Comparison of ENCODE assay signal across 2 cellular contexts in genomic region chr16:64659863-64660262, GRCh38.
TF ChIP-seq lines count a peak whose summit lies in the region.

No MANE protein-coding gene starts in this region.

TF ChIP-seq in SK-N-SH, 30 proteins besides CTCF, POLR2A, EP300 and RAD21 (continued from another document):
- no peak for TF ChIP-seq MAX (IDR thresholded peaks at IDR 0.05; ENCODE audit: low read depth)
- TF ChIP-seq YY1 (IDR thresholded peaks at IDR 0.05; ENCODE audit: low read depth): no peak
- TF ChIP-seq ELF1 (IDR thresholded peaks at IDR 0.05): no peak
- TF ChIP-seq SMC3 (IDR thresholded peaks at IDR 0.05; ENCODE audit: low read depth, low read length): no peak
- peak; percentile 45; the same call in 1 of the 2 replicates for TF ChIP-seq POLR2AphosphoS5 (IDR thresholded peaks at IDR 0.05; ENCODE audit: low read depth, low read length)
- no peak for TF ChIP-seq FOXM1 (IDR thresholded peaks at IDR 0.05; ENCODE audit: low read depth)
- no peak for TF ChIP-seq EZH2phosphoT487 (IDR thresholded peaks at IDR 0.05; ENCODE audit: borderline replicate concordance, low read depth)
- peak; percentile 21; the same call in 1 of the 2 replicates for TF ChIP-seq FOSL2 (IDR thresholded peaks at IDR 0.05; ENCODE audit: borderline replicate concordance, low read depth)
- no peak for TF ChIP-seq MEF2A (IDR thresholded peaks at IDR 0.05; ENCODE audit: borderline replicate concordance, low read depth)
- no peak for TF ChIP-seq GABPA (IDR thresholded peaks at IDR 0.05; ENCODE audit: low read depth)
- TF ChIP-seq TAF1 (IDR thresholded peaks at IDR 0.05; ENCODE audit: borderline replicate concordance, low read depth, low read length): no peak
- peak; percentile 90 for TF ChIP-seq PBX3 (IDR thresholded peaks at IDR 0.05)
- no peak for TF ChIP-seq ZBTB33 (IDR thresholded peaks at IDR 0.05; ENCODE audit: borderline replicate concordance, low read depth)
- no peak for TF ChIP-seq RFX5 (IDR thresholded peaks at IDR 0.05; ENCODE audit: low read length)
- no peak for TF ChIP-seq SIN3A (IDR thresholded peaks at IDR 0.05; ENCODE audit: borderline replicate concordance, low read depth, low read length)
- peak; percentile 93 for TF ChIP-seq TCF12 (IDR thresholded peaks at IDR 0.05)

TF ChIP-seq in SK-N-SH treated with all-trans-retinoic acid at 6 μM for 48 hours, 23 proteins besides CTCF, POLR2A, EP300 and RAD21 (continued from another document):
- TF ChIP-seq TSHZ2 (CRISPR knock-in tag; IDR thresholded peaks at IDR 0.05) (no peak), SNAI2 (CRISPR knock-in tag; IDR thresholded peaks at IDR 0.05) (no peak), CSDC2 (CRISPR knock-in tag; IDR thresholded peaks at IDR 0.05) (no peak), POU6F1 (CRISPR knock-in tag; IDR thresholded peaks at IDR 0.05; ENCODE audit: borderline replicate concordance, low read depth) (no peak), TOX (CRISPR knock-in tag; IDR thresholded peaks at IDR 0.05; ENCODE audit: borderline replicate concordance) (no peak), ZNF70 (CRISPR knock-in tag; IDR thresholded peaks at IDR 0.05) (no peak), BACH2 (CRISPR knock-in tag; IDR thresholded peaks at IDR 0.05; ENCODE audit: borderline replicate concordance) (no peak)
